13 cellular contexts compared by ENCODE assay signal in the genomic region with DNA sequence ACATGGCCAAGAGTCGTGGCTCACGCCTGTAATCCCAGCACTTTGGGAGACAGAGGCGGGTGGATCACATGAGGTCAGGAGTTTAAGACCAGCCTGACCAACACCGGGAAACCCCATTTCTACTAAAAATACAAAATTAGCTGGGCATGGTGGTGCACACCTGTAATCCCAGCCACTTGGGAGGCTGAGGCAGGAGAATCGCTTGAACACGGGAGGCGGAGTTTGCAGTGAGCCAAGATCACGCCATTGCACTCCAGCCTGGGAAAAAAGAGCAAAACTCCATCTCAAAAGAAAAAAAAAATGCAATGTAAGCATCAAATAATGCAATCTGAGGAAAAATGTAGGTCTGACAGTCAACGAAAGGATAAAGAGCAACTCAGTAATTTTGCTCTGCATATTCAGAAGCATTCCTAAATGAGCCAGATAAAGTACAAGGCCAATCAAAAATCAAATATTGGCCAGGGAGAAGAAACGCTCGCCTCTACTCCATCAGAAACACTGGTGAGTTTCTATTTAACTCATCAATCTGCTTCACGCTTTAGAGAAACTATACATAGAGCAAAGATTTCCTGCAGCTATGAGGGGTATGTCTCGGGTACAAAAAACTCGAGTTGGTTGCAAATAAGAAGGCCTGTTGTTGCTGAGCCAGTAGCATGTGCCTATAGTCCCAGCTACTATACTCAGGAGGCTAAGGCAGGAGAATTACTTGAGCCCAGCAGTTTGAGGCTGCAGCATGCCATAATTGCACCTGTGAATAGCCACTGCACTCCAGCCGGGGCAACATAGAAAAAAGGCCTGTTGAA. TPM values are rescaled to one million over a fixed set of nuclear protein-coding genes. Genes with fewer than 3 reads are reported as not detected.
DNase-seq lines count a peak whose midpoint lies in the region; ATAC-seq and TF ChIP-seq lines count a peak whose summit lies in the region.
"Had no signal": no experiment of that assay in that cellular context is flagged by ENCODE, and none has a peak within 500 bp of the region (broad histone marks: within the 10 kb centered on the region; RNA-seq: fewer than 3 reads in every experiment).

No MANE protein-coding gene starts in this region.

- dilution Hi-C loops in mammary epithelial cell (cut with HindIII; ENCODE audit: low sequenced_read_pairs), result loop anchor here (10.0 kb wide), 1 partner anchor 184 kb away; no protein-coding TSS in a partner anchor

- H3K9me3 Mint-ChIP-seq in activated naive CD4-positive, alpha-beta T cell treated with anti-CD3 and anti-CD28 coated beads for 36 hours, result no peaks in the 10 kb centered on the region
- no peaks in the 10 kb centered on the region for H3K9me3 Mint-ChIP-seq in stimulated activated memory B cell treated with anti-CD40 and anti-IgM and Interleukin-4, amounts not matched to agents 10 μg/mL and 1 μg/mL and 100 μg/mL, for 72 hours

- no peaks in the 10 kb centered on the region for H3F3A ChIP-seq in Loucy (ENCODE audit: low read depth)

- H3K4me2 ChIP-seq in Loucy (ENCODE audit: low read depth, low read length, poor library complexity, severe bottlenecking), result peak overlapping the region; percentile 73
- H3K4me2 ChIP-seq in mammary epithelial cell (ENCODE audit: insufficient read depth, low read depth, low read length), result peak overlapping the region; percentile 5

- H3K27ac ChIP-seq in mammary epithelial cell (ENCODE audit: insufficient read depth, low read depth, low read length), result no peak overlapping the region

- H4K20me1 ChIP-seq in Loucy (ENCODE audit: insufficient read depth, low read length, poor library complexity, severe bottlenecking) (peaks cover 12% of the 10 kb centered on the region), mammary epithelial cell (ENCODE audit: insufficient read depth, low read length) (no peaks in the 10 kb centered on the region)

- CTCF ChIA-PET in activated naive CD4-positive, alpha-beta T cell treated with anti-CD3 and anti-CD28 coated beads for 36 hours (lab: Charles Lee), result interaction anchor here (0.7 to 1.3 kb wide), 2 partner anchors 12 to 53 kb away, joined by 3 to 6 read pairs; no protein-coding TSS in a partner anchor
- CTCF ChIA-PET in mammary epithelial cell (lab: Charles Lee; ENCODE audit: low non-redundant PET), result no interaction called here

- no peaks in the 10 kb centered on the region for H3K27me3 ChIP-seq in Loucy (ENCODE audit: insufficient read depth, low read length, poor library complexity, severe bottlenecking)
- no peaks in the 10 kb centered on the region for H3K27me3 ChIP-seq in mammary epithelial cell (ENCODE audit: insufficient read depth, low read length)

- H3K79me2 ChIP-seq in Loucy (ENCODE audit: insufficient read depth, low read length), result peaks cover 60% of the 10 kb centered on the region
- H3K79me2 ChIP-seq in mammary epithelial cell (ENCODE audit: insufficient read depth, low read length), result peaks cover 75% of the 10 kb centered on the region

- no peak overlapping the region for H2AFZ ChIP-seq in Loucy (ENCODE audit: low read length)
- H2AFZ ChIP-seq in mammary epithelial cell (ENCODE audit: low read depth, low read length), result no peak overlapping the region

- H3K9ac ChIP-seq in Loucy (ENCODE audit: low read depth, low read length, poor library complexity, severe bottlenecking) (no peak overlapping the region), mammary epithelial cell (ENCODE audit: insufficient read depth, low read length) (no peak overlapping the region)

- no peak for TF ChIP-seq CTCF in Loucy (conservative IDR thresholded peaks at IDR 0.05; ENCODE audit: low read length)
- no peak for TF ChIP-seq CTCF in mammary epithelial cell (conservative IDR thresholded peaks at IDR 0.05 in 1 of 2, IDR thresholded peaks at IDR 0.05 in 1 of 2; ENCODE audit: extremely low read depth in 1 of 2, insufficient read depth in 1 of 2, low read depth in 1 of 2, low read length in 2 of 2)

- H3K4me3 Mint-ChIP-seq in activated naive CD4-positive, alpha-beta T cell treated with anti-CD3 and anti-CD28 coated beads for 36 hours, result no peak overlapping the region
- H3K4me3 Mint-ChIP-seq in stimulated activated memory B cell treated with anti-CD40 and anti-IgM and Interleukin-4, amounts not matched to agents 10 μg/mL and 1 μg/mL and 100 μg/mL, for 72 hours, result peak overlapping the region; percentile 30

- H3K9me3 ChIP-seq in Loucy (ENCODE audit: insufficient read depth, low read depth, low read length) (no peaks in the 10 kb centered on the region), mammary epithelial cell (replicated peaks; ENCODE audit: insufficient read depth, low read length) (no peaks in the 10 kb centered on the region)

- H3K36me3 Mint-ChIP-seq in activated naive CD4-positive, alpha-beta T cell treated with anti-CD3 and anti-CD28 coated beads for 36 hours (ENCODE audit: low read depth), result peaks cover 33% of the 10 kb centered on the region
- peaks cover 41% of the 10 kb centered on the region for H3K36me3 Mint-ChIP-seq in stimulated activated memory B cell treated with anti-CD40 and anti-IgM and Interleukin-4, amounts not matched to agents 10 μg/mL and 1 μg/mL and 100 μg/mL, for 72 hours

- BruUV-seq in mammary epithelial cell (replicated peaks; lab: Mats Ljungman, UMichigan), result no TSS peak

- H3K4me1 ChIP-seq in Loucy (ENCODE audit: insufficient read depth, low read length, poor library complexity, severe bottlenecking) (peaks cover 14% of the 10 kb centered on the region), mammary epithelial cell (ENCODE audit: insufficient read depth, low read length) (peaks cover 18% of the 10 kb centered on the region)

- H3K27me3 Mint-ChIP-seq in activated naive CD4-positive, alpha-beta T cell treated with anti-CD3 and anti-CD28 coated beads for 36 hours (ENCODE audit: low read depth), result no peaks in the 10 kb centered on the region
- H3K27me3 Mint-ChIP-seq in stimulated activated memory B cell treated with anti-CD40 and anti-IgM and Interleukin-4, amounts not matched to agents 10 μg/mL and 1 μg/mL and 100 μg/mL, for 72 hours, result no peaks in the 10 kb centered on the region

- H3K36me3 ChIP-seq in Loucy (ENCODE audit: insufficient read depth, low read length) (peaks cover 10% of the 10 kb centered on the region; the same call in 1 of the 2 replicates), mammary epithelial cell (ENCODE audit: insufficient read depth, low read length) (peaks cover 31% of the 10 kb centered on the region)

- H3K4me3 ChIP-seq in Loucy (ENCODE audit: low read length, poor library complexity, severe bottlenecking) (peak overlapping the region; percentile 24), mammary epithelial cell (replicated peaks in 1 of 3; ENCODE audit: insufficient read depth in 1 of 3, low read depth in 2 of 3, low read length in 3 of 3) (no peak overlapping the region)

- no peaks in the 10 kb centered on the region for H3K9me2 ChIP-seq in Loucy (replicated peaks; ENCODE audit: low read depth, low read length)

- in situ Hi-C loops in mammary epithelial cell (cut with MboI; ENCODE audit: low sequenced_read_pairs in 2 of 2), result no loop called here

- 96% methylated on average over 13 of the region's 15 CpGs for WGBS in mammary epithelial cell (ENCODE audit: low coverage, missing lambda C conversion rate)

- no peak for ATAC-seq in stimulated activated memory B cell treated with anti-CD40 and anti-IgM and Interleukin-4, amounts not matched to agents 10 μg/mL and 1 μg/mL and 100 μg/mL, for 72 hours
- no peak for ATAC-seq in HG03196 (IDR thresholded peaks at IDR 0.05; ENCODE audit: unreplicated experiment)

- H3K27ac Mint-ChIP-seq in activated naive CD4-positive, alpha-beta T cell treated with anti-CD3 and anti-CD28 coated beads for 36 hours, result peak overlapping the region; percentile 48
- H3K27ac Mint-ChIP-seq in stimulated activated memory B cell treated with anti-CD40 and anti-IgM and Interleukin-4, amounts not matched to agents 10 μg/mL and 1 μg/mL and 100 μg/mL, for 72 hours, result peak overlapping the region; percentile 95

- H3K4me1 Mint-ChIP-seq in activated naive CD4-positive, alpha-beta T cell treated with anti-CD3 and anti-CD28 coated beads for 36 hours (ENCODE audit: low read depth), result peaks cover 53% of the 10 kb centered on the region
- H3K4me1 Mint-ChIP-seq in stimulated activated memory B cell treated with anti-CD40 and anti-IgM and Interleukin-4, amounts not matched to agents 10 μg/mL and 1 μg/mL and 100 μg/mL, for 72 hours, result peaks cover 70% of the 10 kb centered on the region

- intact Hi-C loops in activated naive CD4-positive, alpha-beta T cell treated with anti-CD3 and anti-CD28 coated beads for 36 hours (cut with micrococcal nuclease), result no loop called here
- intact Hi-C loops in mammary epithelial cell (cut with micrococcal nuclease), result no loop called here

- DNase-seq in activated naive CD4-positive, alpha-beta T cell treated with anti-CD3 and anti-CD28 coated beads for 36 hours, result no peak
- DNase-seq in activated naive CD4-positive, alpha-beta T cell treated with anti-CD3 and anti-CD28 coated beads, Interleukin-2, amount 50 U/mL, for 16 hours, result no peak
- no peak for DNase-seq in mammary epithelial cell
- DNase-seq in activated effector memory CD4-positive, alpha-beta T cell treated with anti-CD3 and anti-CD28 coated beads, Interleukin-2, amount 50 U/mL, for 16 hours, result no peak
- no peak for DNase-seq in stimulated activated CD4-positive, alpha-beta T cell treated with anti-CD3 and anti-CD28 coated beads, Interleukin-2, amount 100 ng/mL, for 24 hours
- DNase-seq: glutamatergic neuron; MV-4-11; NCI-H510A; nucleus accumbens; stimulated activated CD4-positive, alpha-beta T cell treated with anti-CD3 and anti-CD28 coated beads, Interleukin-15, amount 100 ng/mL, for 24 hours had no signal

RNA-seq across cellular contexts. Expression of gene TXNDC11, which starts 3.7 kb away (rescaled TPM):
- 10 to 100 TPM; 24.6 to 25.5 TPM for total RNA-seq in activated naive CD4-positive, alpha-beta T cell treated with anti-CD3 and anti-CD28 coated beads for 36 hours
- 10 to 100 TPM; 26.0 to 30.7 TPM for total RNA-seq in mammary epithelial cell
- polyA plus RNA-seq in mammary epithelial cell, result 46.6 TPM
- polyA minus RNA-seq in mammary epithelial cell, result 34.0 TPM

RNA-seq across cellular contexts. Expression of gene ZC3H7A, which starts 58.1 kb away (rescaled TPM):
- total RNA-seq in activated naive CD4-positive, alpha-beta T cell treated with anti-CD3 and anti-CD28 coated beads for 36 hours, result 100 to 1,000 TPM; 123 to 127 TPM
- 10 to 100 TPM; 42.5 to 64.1 TPM for total RNA-seq in mammary epithelial cell
- 29.0 TPM for polyA plus RNA-seq in mammary epithelial cell
- polyA minus RNA-seq in mammary epithelial cell, result 25.5 TPM
